8 cellular contexts compared by ENCODE assay signal in genomic region chr17:61399131-61400057, GRCh38. TPM values are rescaled to one million over a fixed set of nuclear protein-coding genes. Genes with fewer than 3 reads are reported as not detected.
DNase-seq lines count a peak whose midpoint lies in the region; ATAC-seq and TF ChIP-seq lines count a peak whose summit lies in the region.

Gene TBX2, plus strand, starts transcription at chr17:61399843. Its CDS starts 334 bp downstream, at chr17:61400177.

- peaks cover 48% of the 10 kb centered on the region for H3K4me1 Mint-ChIP-seq in dendritic cell treated with granulocyte-macrophage colony-stimulating factor and Interleukin-4, amounts not matched to agents 40 ng/mL and 50 ng/mL, for 4 days (ENCODE audit: low read depth)

- POLR2A ChIA-PET in Panc1 (lab: Charles Lee) = no interaction called here

- TF ChIP-seq POLR2A in thyroid gland (IDR thresholded peaks at IDR 0.05) = peak in 1 of 2 donors; percentile 42

- no peak within 1 kb of the TSS for H3K27ac Mint-ChIP-seq in dendritic cell treated with granulocyte-macrophage colony-stimulating factor and Interleukin-4, amounts not matched to agents 40 ng/mL and 50 ng/mL, for 4 days

- intact Hi-C loops in Panc1 (cut with micrococcal nuclease; ENCODE audit: unreplicated experiment) = loop anchor here (10.0 kb wide), 1 partner anchor 395 kb away; no protein-coding TSS in a partner anchor
- intact Hi-C loops in dendritic cell treated with granulocyte-macrophage colony-stimulating factor and Interleukin-4, amounts not matched to agents 40 ng/mL and 50 ng/mL, for 4 days (cut with micrococcal nuclease) = no loop called here
- intact Hi-C loops in thyroid gland (cut with DNase I) = loop anchor here (5.0 kb wide), 1 partner anchor 192 kb away; no protein-coding TSS in a partner anchor

- no peak; the same call in 1 of the 2 replicates for TF ChIP-seq CTCF in Panc1 (IDR thresholded peaks at IDR 0.05)
- TF ChIP-seq CTCF in lung (IDR thresholded peaks at IDR 0.05; ENCODE audit: control extremely low read depth, extremely low read depth) = no peak
- TF ChIP-seq CTCF in thyroid gland (IDR thresholded peaks at IDR 0.05) = no peak

- no TSS peak for BruUV-seq in Panc1 (replicated peaks; lab: Mats Ljungman, UMichigan)

- peak within 1 kb of the TSS; percentile 85 for H3K27ac ChIP-seq in Panc1 (ENCODE audit: low read length)
- H3K27ac ChIP-seq in lung (ENCODE audit: low read depth in 1 of 2, low read length in 1 of 2) = peak within 1 kb of the TSS; percentile 55 to 90
- peak within 1 kb of the TSS; percentile 87 to 95 (median 91) for H3K27ac ChIP-seq in thyroid gland

- H3K4me3 Mint-ChIP-seq in dendritic cell treated with granulocyte-macrophage colony-stimulating factor and Interleukin-4, amounts not matched to agents 40 ng/mL and 50 ng/mL, for 4 days = peak within 1 kb of the TSS; percentile 51

- H3K9me3 Mint-ChIP-seq in dendritic cell treated with granulocyte-macrophage colony-stimulating factor and Interleukin-4, amounts not matched to agents 40 ng/mL and 50 ng/mL, for 4 days = no peaks in the 10 kb centered on the region

- H3K36me3 ChIP-seq in Panc1 (ENCODE audit: control insufficient read depth, insufficient read depth, low read length) (no peaks in the 10 kb centered on the region), lung (ENCODE audit: control insufficient read depth in 2 of 2, insufficient read depth in 2 of 2, low read length in 2 of 2) (peaks cover 0 to 14% of the 10 kb centered on the region in 2 donors), thyroid gland (peaks cover 0 to 7% of the 10 kb centered on the region in 2 donors)

- H3K27me3 ChIP-seq in Panc1 (ENCODE audit: control insufficient read depth, insufficient read depth, low read length) = no peaks in the 10 kb centered on the region
- H3K27me3 ChIP-seq in lung (ENCODE audit: control insufficient read depth, insufficient read depth) = no peaks in the 10 kb centered on the region
- peaks cover 37% of the 10 kb centered on the region for H3K27me3 ChIP-seq in thyroid gland

- CTCF ChIA-PET in Panc1 (lab: Charles Lee) = interaction anchor here (0.6 to 0.8 kb wide), 4 partner anchors 9 to 676 kb away, joined by 3 to 7 read pairs (median 6); no protein-coding TSS in a partner anchor

- 2% methylated on average over 65 to 97 of the region's 97 CpGs for WGBS in lung, 2 donors
- WGBS in thyroid gland, 2 donors = 0 to 3% methylated on average over 13 to 18 of the region's 97 CpGs

- H3K4me1 ChIP-seq in Panc1 (ENCODE audit: control insufficient read depth, insufficient read depth, low read length) (peaks cover 15% of the 10 kb centered on the region), lung (ENCODE audit: control insufficient read depth in 2 of 2, insufficient read depth in 2 of 2, low read length in 2 of 2) (peaks cover 0 to 18% of the 10 kb centered on the region in 2 donors), thyroid gland (peaks cover 20 to 59% of the 10 kb centered on the region in 2 donors)

- H3K4me3 ChIP-seq in Panc1 (ENCODE audit: low read depth in 2 of 2, low read length in 2 of 2) (peak within 1 kb of the TSS; percentile 55 to 79), lung (peak within 1 kb of the TSS; percentile 87), thyroid gland (replicated peaks in 1 of 3) (peak within 1 kb of the TSS; percentile 35 to 73 (median 37))

- H3K36me3 Mint-ChIP-seq in dendritic cell treated with granulocyte-macrophage colony-stimulating factor and Interleukin-4, amounts not matched to agents 40 ng/mL and 50 ng/mL, for 4 days (ENCODE audit: low read depth) = no peaks in the 10 kb centered on the region

- H3K27me3 Mint-ChIP-seq in dendritic cell treated with granulocyte-macrophage colony-stimulating factor and Interleukin-4, amounts not matched to agents 40 ng/mL and 50 ng/mL, for 4 days = peaks cover 83% of the 10 kb centered on the region

- H3K9me3 ChIP-seq in Panc1 (ENCODE audit: control insufficient read depth, insufficient read depth, low read depth, low read length) (no peaks in the 10 kb centered on the region), lung (ENCODE audit: control insufficient read depth in 2 of 2, insufficient read depth in 1 of 2, low read length in 1 of 2) (peaks cover 0 to 9% of the 10 kb centered on the region in 2 donors), thyroid gland (no peaks in the 10 kb centered on the region)

- peak; percentile 87 for ATAC-seq in Panc1
- peak; percentile 20 for ATAC-seq in lung (ENCODE audit: insufficient read depth, low FRiP score)
- no peak for ATAC-seq in HG02981 (IDR thresholded peaks at IDR 0.05; ENCODE audit: unreplicated experiment)

- in situ Hi-C loops in Panc1 (cut with HindIII; ENCODE audit: low pct_unique_long_range_greater_than_20kb, low sequenced_read_pairs) = no loop called here

- peak; percentile 17 for DNase-seq in NCI-H2196 (lab: John Stamatoyannopoulos, UW; ENCODE audit: unreplicated experiment)
- no peak for DNase-seq in NCI-H2196 treated with DMSO at 0.1 percent for 48 hours (lab: John Stamatoyannopoulos, UW; ENCODE audit: unreplicated experiment)
- DNase-seq in Panc1 (ENCODE audit: low read depth, low spot score) = no peak
- peak; percentile 74 for DNase-seq in lung (ENCODE audit: low spot score)
- peak; percentile 57 to 61 for DNase-seq in thyroid gland
- no peak for DNase-seq in NAMALWA (ENCODE audit: low spot score)

RNA-seq across cellular contexts. Expression of gene TBX2, which starts in this region (rescaled TPM):
- total RNA-seq in Panc1 (2021; ENCODE audit: unreplicated experiment) (35.6 TPM), lung (100 to 1,000 TPM; 106 to 155 TPM), thyroid gland (10 to 100 TPM in 2 of 4 donors, 1 to 10 TPM in 2; 5.3 to 20.2 (median 11.0) TPM)
- polyA plus RNA-seq in Panc1 (2012; ENCODE audit: insufficient read length) = 30.7 TPM
- polyA plus RNA-seq in lung = 10 to 100 TPM; 44.5 to 52.2 TPM

Comparison
In these comparisons a context has a peak if more than half of its experiments do, and no peak if none do; other contexts are left out.
1. DNase-seq: peak in NCI-H2196 (single experiment), lung (single experiment) and thyroid gland (2 of 2); none in NCI-H2196 treated with DMSO at 0.1 percent for 48 hours (single experiment), Panc1 (single experiment) and NAMALWA (single experiment).
2. H3K4me3 ChIP-seq: peak in every context shown above with its lines; median percentile 87 in lung; 67 in Panc1; 37 in thyroid gland.
3. Peak in every context shown above with its lines, with median percentiles within 50 percentile points of each other: H3K27ac ChIP-seq.